27 cellular contexts compared by ENCODE assay signal in genomic region chr10:76318171-76318570, GRCh38.
DNase-seq lines count a peak whose midpoint lies in the region; ATAC-seq and TF ChIP-seq lines count a peak whose summit lies in the region.
"Had no signal": no experiment of that assay in that cellular context is flagged by ENCODE, and none has a peak within 500 bp of the region (broad histone marks: within the 10 kb centered on the region; RNA-seq: fewer than 3 reads in every experiment).

No MANE protein-coding gene starts in this region.

- H3K4me1 Mint-ChIP-seq in activated T-cell treated with anti-CD3 and anti-CD28 coated beads, Interleukin-2, amount 50 U/mL, for 4 hours (ENCODE audit: low read depth), result no peaks in the 10 kb centered on the region
- H3K4me1 Mint-ChIP-seq: stimulated activated naive B cell treated with anti-CD40 and anti-IgM and Interleukin-4, amounts not matched to agents 10 μg/mL and 1 μg/mL and 100 μg/mL, for 72 hours had no signal

- no peak for TF ChIP-seq EP300 in stomach (IDR thresholded peaks at IDR 0.05)

- peaks cover 0 to 11% (median 5%) of the 10 kb centered on the region in 4 donors for H3K4me1 ChIP-seq in stomach
- H3K4me1 ChIP-seq: colonic mucosa, foreskin keratinocyte, SJCRH30 had no signal

- ATAC-seq in activated T-cell treated with anti-CD3 and anti-CD28 coated beads, Interleukin-2, amount 50 U/mL, for 4 hours, result no peak
- ATAC-seq: activated CD8-positive, alpha-beta T cell treated with anti-CD3 and anti-CD28 coated beads for 36 hours; foreskin keratinocyte; K562; naive thymus-derived CD4-positive, alpha-beta T cell; stimulated activated naive B cell treated with anti-CD40 and anti-IgM and Interleukin-4, amounts not matched to agents 10 μg/mL and 1 μg/mL and 100 μg/mL, for 72 hours had no signal

- no peaks in the 10 kb centered on the region for H3K36me3 ChIP-seq in stomach
- H3K36me3 ChIP-seq: colonic mucosa, ovary, SJCRH30 had no signal

- H3K27me3 Mint-ChIP-seq in activated T-cell treated with anti-CD3 and anti-CD28 coated beads, Interleukin-2, amount 50 U/mL, for 4 hours (ENCODE audit: low read depth), result no peaks in the 10 kb centered on the region
- H3K27me3 Mint-ChIP-seq: activated CD8-positive, alpha-beta T cell treated with anti-CD3 and anti-CD28 coated beads for 36 hours; CD4-positive, CD25-positive, alpha-beta regulatory T cell; stimulated activated naive B cell treated with anti-CD40 and anti-IgM and Interleukin-4, amounts not matched to agents 10 μg/mL and 1 μg/mL and 100 μg/mL, for 72 hours had no signal

- intact Hi-C loops in stomach (cut with DNase I; ENCODE audit: low total_unique reads), result no loop called here

- 42 to 54% (median 47%) methylated on average over 2 of the region's 2 CpGs for WGBS in stomach, 5 donors

- peaks cover 0 to 10% (median 0%) of the 10 kb centered on the region in 4 donors for H3K9me3 ChIP-seq in stomach
- H3K9me3 ChIP-seq: colonic mucosa, ovary, SJCRH30 had no signal

- H3K9me3 Mint-ChIP-seq in activated T-cell treated with anti-CD3 and anti-CD28 coated beads, Interleukin-2, amount 50 U/mL, for 4 hours, result no peaks in the 10 kb centered on the region
- H3K9me3 Mint-ChIP-seq: activated CD8-positive, alpha-beta T cell treated with anti-CD3 and anti-CD28 coated beads for 36 hours had no signal

- TF ChIP-seq CTCF in stomach (IDR thresholded peaks at IDR 0.05), result no peak

- no peaks in the 10 kb centered on the region for H3K36me3 Mint-ChIP-seq in activated T-cell treated with anti-CD3 and anti-CD28 coated beads, Interleukin-2, amount 50 U/mL, for 4 hours (ENCODE audit: insufficient read depth)
- H3K36me3 Mint-ChIP-seq: CD4-positive, CD25-positive, alpha-beta regulatory T cell; naive thymus-derived CD4-positive, alpha-beta T cell; stimulated activated naive B cell treated with anti-CD40 and anti-IgM and Interleukin-4, amounts not matched to agents 10 μg/mL and 1 μg/mL and 100 μg/mL, for 72 hours had no signal

- H3K27ac ChIP-seq in stomach, result no peak overlapping the region
- H3K27ac ChIP-seq: colonic mucosa, foreskin keratinocyte, ovary, SJCRH30 had no signal

- H3K27me3 ChIP-seq in stomach, result no peaks in the 10 kb centered on the region
- H3K27me3 ChIP-seq: colonic mucosa, ovary, SJCRH30 had no signal

- TF ChIP-seq POLR2A in stomach (IDR thresholded peaks at IDR 0.05), result no peak

- DNase-seq in Kasumi-1 (lab: John Stamatoyannopoulos, UW), result peak; percentile 21 to 27
- DNase-seq in NCI-H446 treated with DMSO at 0.1 percent for 48 hours (lab: John Stamatoyannopoulos, UW), result peak; percentile 84
- peak; percentile 9 for DNase-seq in cerebellum (ENCODE audit: low spot score)
- DNase-seq in stomach, result peak; percentile 30
- no peak for DNase-seq in activated CD4-positive, alpha-beta T cell treated with anti-CD3 and anti-CD28 coated beads, Interleukin-2, amount 50 U/mL, for 1 hour
- no peak for DNase-seq in activated T-cell treated with anti-CD3 and anti-CD28 coated beads, Interleukin-2, amount 50 U/mL, for 4 hours
- DNase-seq in T-helper 2 cell, result no peak
- DNase-seq: activated CD4-positive, CD25-positive, alpha-beta regulatory T cell treated with anti-CD3 and anti-CD28 coated beads, Interleukin-2, amount 50 U/mL, for 72 hours; activated CD8-positive, alpha-beta T cell treated with anti-CD3 and anti-CD28 coated beads for 36 hours; activated effector memory CD4-positive, alpha-beta T cell treated with anti-CD3 and anti-CD28 coated beads, Interleukin-2, amount 50 U/mL, for 16 hours; activated T-cell treated with anti-CD3 and anti-CD28 coated beads for 4 hours; CD4-positive, CD25-positive, alpha-beta regulatory T cell; colonic mucosa; DMS153; effector memory CD4-positive, alpha-beta T cell; erythroblast; foreskin keratinocyte; naive thymus-derived CD4-positive, alpha-beta T cell; NCI-H1092; NCI-H187; NCI-H774; ovary; right cardiac atrium; SJCRH30; stimulated activated CD4-positive, alpha-beta T cell treated with anti-CD3 and anti-CD28 coated beads, Interleukin-4, amount 100 ng/mL, for 24 hours; stimulated activated naive B cell treated with anti-CD40 and anti-IgM and Interleukin-4, amounts not matched to agents 10 μg/mL and 1 μg/mL and 100 μg/mL, for 72 hours had no signal

- no peak overlapping the region for H3K4me3 ChIP-seq in stomach
- H3K4me3 ChIP-seq: colonic mucosa, K562, ovary, SJCRH30 had no signal

- H3K4me3 Mint-ChIP-seq in activated T-cell treated with anti-CD3 and anti-CD28 coated beads, Interleukin-2, amount 50 U/mL, for 4 hours, result no peak overlapping the region
- H3K4me3 Mint-ChIP-seq: activated CD8-positive, alpha-beta T cell treated with anti-CD3 and anti-CD28 coated beads for 36 hours; CD4-positive, CD25-positive, alpha-beta regulatory T cell; naive thymus-derived CD4-positive, alpha-beta T cell; stimulated activated naive B cell treated with anti-CD40 and anti-IgM and Interleukin-4, amounts not matched to agents 10 μg/mL and 1 μg/mL and 100 μg/mL, for 72 hours had no signal

Comparison
In these comparisons a context has a peak if more than half of its experiments do, and no peak if none do; other contexts are left out.
1. DNase-seq: peak in Kasumi-1 (2 of 2), NCI-H446 treated with DMSO at 0.1 percent for 48 hours (single experiment), cerebellum (single experiment) and stomach (single experiment); none in activated CD4-positive, alpha-beta T cell treated with anti-CD3 and anti-CD28 coated beads, Interleukin-2, amount 50 U/mL, for 1 hour (single experiment), activated T-cell treated with anti-CD3 and anti-CD28 coated beads, Interleukin-2, amount 50 U/mL, for 4 hours (single experiment) and T-helper 2 cell (0 of 5).